Comparison of ENCODE assay signal across 15 cellular contexts in genomic region chr3:186901135-186901734, GRCh38. TPM values are rescaled to one million over a fixed set of nuclear protein-coding genes. Genes with fewer than 3 reads are reported as not detected.
A peak's percentile ranks its signal among the peaks of the same experiment; 100 is the strongest.
DNase-seq lines count a peak whose midpoint lies in the region; ATAC-seq and TF ChIP-seq lines count a peak whose summit lies in the region.
"Had no signal": no experiment of that assay in that cellular context is flagged by ENCODE, and none has a peak within 500 bp of the region (broad histone marks: within the 10 kb centered on the region; RNA-seq: fewer than 3 reads in every experiment).

No MANE protein-coding gene starts in this region.

- peak in 1 of 2 donors; percentile 78 for ATAC-seq in natural killer cell treated with Interleukin-12 subunit alpha and Interleukin-12 subunit beta and Interleukin-15 and Interleukin-18, amount 100 ng/mL, for 72 hours
- no peak for ATAC-seq in stimulated activated memory B cell treated with anti-CD40 and anti-IgM and Interleukin-4, amounts not matched to agents 10 μg/mL and 1 μg/mL and 100 μg/mL, for 72 hours

- peaks cover 28% of the 10 kb centered on the region for H3K9me3 Mint-ChIP-seq in activated T-cell treated with anti-CD3 and anti-CD28 coated beads, Interleukin-2, amount 50 U/mL, for 24 hours
- peaks cover 43% of the 10 kb centered on the region for H3K9me3 Mint-ChIP-seq in T-helper 1 cell treated with Interleukin-12 subunit alpha and Interleukin-12 subunit beta and Interleukin-4 antibody, amounts not matched to agents 30 μg/mL and 1 μg/mL, for 36 hours
- H3K9me3 Mint-ChIP-seq in natural killer cell treated with Interleukin-12 subunit alpha and Interleukin-12 subunit beta and Interleukin-15 and Interleukin-18, amount 100 ng/mL, for 72 hours, result peaks cover under 1% of the 10 kb centered on the region
- peaks cover 19% of the 10 kb centered on the region for H3K9me3 Mint-ChIP-seq in stimulated activated memory B cell treated with anti-CD40 and anti-IgM and Interleukin-4, amounts not matched to agents 10 μg/mL and 1 μg/mL and 100 μg/mL, for 72 hours

- in situ Hi-C loops in KBM-7 (cut with MboI; ENCODE audit: low pct_unique_long_range_greater_than_20kb, low sequenced_read_pairs), result no loop called here

- H3K36me3 Mint-ChIP-seq in activated T-cell treated with anti-CD3 and anti-CD28 coated beads, Interleukin-2, amount 50 U/mL, for 24 hours (ENCODE audit: low read depth), result peaks cover 26% of the 10 kb centered on the region
- H3K36me3 Mint-ChIP-seq in T-helper 1 cell treated with Interleukin-12 subunit alpha and Interleukin-12 subunit beta and Interleukin-4 antibody, amounts not matched to agents 30 μg/mL and 1 μg/mL, for 36 hours (ENCODE audit: low read depth), result peaks cover 38% of the 10 kb centered on the region
- peaks cover 28% of the 10 kb centered on the region for H3K36me3 Mint-ChIP-seq in natural killer cell treated with Interleukin-12 subunit alpha and Interleukin-12 subunit beta and Interleukin-15 and Interleukin-18, amount 100 ng/mL, for 72 hours
- peaks cover 16% of the 10 kb centered on the region for H3K36me3 Mint-ChIP-seq in stimulated activated memory B cell treated with anti-CD40 and anti-IgM and Interleukin-4, amounts not matched to agents 10 μg/mL and 1 μg/mL and 100 μg/mL, for 72 hours

- H3K27me3 Mint-ChIP-seq in activated T-cell treated with anti-CD3 and anti-CD28 coated beads, Interleukin-2, amount 50 U/mL, for 24 hours, result no peaks in the 10 kb centered on the region
- no peaks in the 10 kb centered on the region for H3K27me3 Mint-ChIP-seq in T-helper 1 cell treated with Interleukin-12 subunit alpha and Interleukin-12 subunit beta and Interleukin-4 antibody, amounts not matched to agents 30 μg/mL and 1 μg/mL, for 36 hours (ENCODE audit: low read depth)
- no peaks in the 10 kb centered on the region for H3K27me3 Mint-ChIP-seq in natural killer cell treated with Interleukin-12 subunit alpha and Interleukin-12 subunit beta and Interleukin-15 and Interleukin-18, amount 100 ng/mL, for 72 hours
- no peaks in the 10 kb centered on the region for H3K27me3 Mint-ChIP-seq in stimulated activated memory B cell treated with anti-CD40 and anti-IgM and Interleukin-4, amounts not matched to agents 10 μg/mL and 1 μg/mL and 100 μg/mL, for 72 hours

- H3K4me3 Mint-ChIP-seq in activated T-cell treated with anti-CD3 and anti-CD28 coated beads, Interleukin-2, amount 50 U/mL, for 24 hours, result no peak overlapping the region
- no peak overlapping the region for H3K4me3 Mint-ChIP-seq in T-helper 1 cell treated with Interleukin-12 subunit alpha and Interleukin-12 subunit beta and Interleukin-4 antibody, amounts not matched to agents 30 μg/mL and 1 μg/mL, for 36 hours
- H3K4me3 Mint-ChIP-seq in natural killer cell treated with Interleukin-12 subunit alpha and Interleukin-12 subunit beta and Interleukin-15 and Interleukin-18, amount 100 ng/mL, for 72 hours, result peak overlapping the region; percentile 30
- no peak overlapping the region for H3K4me3 Mint-ChIP-seq in stimulated activated memory B cell treated with anti-CD40 and anti-IgM and Interleukin-4, amounts not matched to agents 10 μg/mL and 1 μg/mL and 100 μg/mL, for 72 hours

- H3K4me1 Mint-ChIP-seq in activated T-cell treated with anti-CD3 and anti-CD28 coated beads, Interleukin-2, amount 50 U/mL, for 24 hours (ENCODE audit: low read depth), result peaks cover 31% of the 10 kb centered on the region
- peaks cover 26% of the 10 kb centered on the region for H3K4me1 Mint-ChIP-seq in T-helper 1 cell treated with Interleukin-12 subunit alpha and Interleukin-12 subunit beta and Interleukin-4 antibody, amounts not matched to agents 30 μg/mL and 1 μg/mL, for 36 hours (ENCODE audit: low read depth)
- H3K4me1 Mint-ChIP-seq in natural killer cell treated with Interleukin-12 subunit alpha and Interleukin-12 subunit beta and Interleukin-15 and Interleukin-18, amount 100 ng/mL, for 72 hours (ENCODE audit: low read depth in 2 of 2), result peaks cover 23 to 34% of the 10 kb centered on the region in 2 donors
- H3K4me1 Mint-ChIP-seq in stimulated activated memory B cell treated with anti-CD40 and anti-IgM and Interleukin-4, amounts not matched to agents 10 μg/mL and 1 μg/mL and 100 μg/mL, for 72 hours, result peaks cover 34% of the 10 kb centered on the region

- peak overlapping the region; percentile 68 for H3K27ac Mint-ChIP-seq in activated T-cell treated with anti-CD3 and anti-CD28 coated beads, Interleukin-2, amount 50 U/mL, for 24 hours
- H3K27ac Mint-ChIP-seq in T-helper 1 cell treated with Interleukin-12 subunit alpha and Interleukin-12 subunit beta and Interleukin-4 antibody, amounts not matched to agents 30 μg/mL and 1 μg/mL, for 36 hours, result peak overlapping the region; percentile 68
- peak overlapping the region; percentile 59 to 66 for H3K27ac Mint-ChIP-seq in natural killer cell treated with Interleukin-12 subunit alpha and Interleukin-12 subunit beta and Interleukin-15 and Interleukin-18, amount 100 ng/mL, for 72 hours
- no peak overlapping the region for H3K27ac Mint-ChIP-seq in stimulated activated memory B cell treated with anti-CD40 and anti-IgM and Interleukin-4, amounts not matched to agents 10 μg/mL and 1 μg/mL and 100 μg/mL, for 72 hours

- no peak for DNase-seq in activated T-cell treated with anti-CD3 and anti-CD28 coated beads, Interleukin-2, amount 50 U/mL, for 24 hours
- no peak for DNase-seq in activated T-cell treated with anti-CD3 and anti-CD28 coated beads, Interleukin-2, amount 50 U/mL, for 1 hour
- peak; percentile 75 to 86 for DNase-seq in erythroblast (lab: John Stamatoyannopoulos, UW)
- no peak for DNase-seq in natural killer cell treated with Interleukin-12 subunit alpha and Interleukin-12 subunit beta and Interleukin-15 and Interleukin-18, amount 100 ng/mL, for 72 hours (ENCODE audit: low spot score)
- no peak for DNase-seq in KBM-7
- no peak for DNase-seq in GOT3 (lab: John Stamatoyannopoulos, UW)
- DNase-seq: activated CD4-positive, CD25-positive, alpha-beta regulatory T cell treated with anti-CD3 and anti-CD28 coated beads, Interleukin-2, amount 50 U/mL, for 72 hours; amniotic stem cell; DMS79; NCI-H69; sigmoid colon; SK-N-SH; transverse colon had no signal

- TF ChIP-seq POLR2A in erythroblast (IDR thresholded peaks at IDR 0.05; ENCODE audit: low read length), result no peak

RNA-seq across cellular contexts. Expression of gene ST6GAL1, which starts 29.1 kb away (rescaled TPM):
- total RNA-seq in natural killer cell treated with Interleukin-12 subunit alpha and Interleukin-12 subunit beta and Interleukin-15 and Interleukin-18, amount 100 ng/mL, for 72 hours, result 100 to 1,000 TPM; 179 to 304 TPM

RNA-seq across cellular contexts. Expression of gene ADIPOQ, which starts 58.7 kb away (rescaled TPM):
- total RNA-seq in natural killer cell treated with Interleukin-12 subunit alpha and Interleukin-12 subunit beta and Interleukin-15 and Interleukin-18, amount 100 ng/mL, for 72 hours, result not detected

Comparison
In these comparisons a context has a peak if more than half of its experiments do, and no peak if none do; other contexts are left out.
1. DNase-seq: peak in erythroblast (2 of 2); none in activated T-cell treated with anti-CD3 and anti-CD28 coated beads, Interleukin-2, amount 50 U/mL, for 24 hours (single experiment), activated T-cell treated with anti-CD3 and anti-CD28 coated beads, Interleukin-2, amount 50 U/mL, for 1 hour (single experiment), natural killer cell treated with Interleukin-12 subunit alpha and Interleukin-12 subunit beta and Interleukin-15 and Interleukin-18, amount 100 ng/mL, for 72 hours (single experiment), KBM-7 (single experiment) and GOT3 (single experiment).